12 cellular contexts compared by ENCODE assay signal in genomic region chr7:499853-500485, GRCh38.
"Had no signal": no experiment of that assay in that cellular context is flagged by ENCODE, and none has a peak within 500 bp of the region (broad histone marks: within the 10 kb centered on the region; RNA-seq: fewer than 3 reads in every experiment).

No MANE protein-coding gene starts in this region.

- H3K36me3 Mint-ChIP-seq: natural killer cell treated with Interleukin-12 subunit alpha and Interleukin-12 subunit beta and Interleukin-15 and Interleukin-18, amount 100 ng/mL, for 72 hours; T-cell had no signal

- H3K9me3 ChIP-seq: gastroesophageal sphincter had no signal

- H3K4me1 Mint-ChIP-seq: memory B cell had no signal

- H3K4me3 Mint-ChIP-seq: activated CD4-positive, alpha-beta T cell treated with anti-CD3 and anti-CD28 coated beads for 36 hours; activated CD8-positive, alpha-beta T cell treated with anti-CD3 and anti-CD28 coated beads, Interleukin-2, amount 10 ng/mL, durations not matched to agents 7 days and 5 days; activated naive CD4-positive, alpha-beta T cell treated with anti-CD3 and anti-CD28 coated beads for 36 hours; memory B cell; natural killer cell treated with Interleukin-12 subunit alpha and Interleukin-12 subunit beta and Interleukin-15 and Interleukin-18, amount 100 ng/mL, for 72 hours; T-cell had no signal

- DNase-seq: activated CD4-positive, alpha-beta T cell treated with anti-CD3 and anti-CD28 coated beads for 36 hours; activated CD8-positive, alpha-beta T cell treated with anti-CD3 and anti-CD28 coated beads, Interleukin-2, amount 10 ng/mL, durations not matched to agents 7 days and 5 days; activated naive CD4-positive, alpha-beta T cell treated with anti-CD3 and anti-CD28 coated beads for 36 hours; central memory CD4-positive, alpha-beta T cell; hippocampal formation; T-cell; T1000 had no signal

- H3K27ac ChIP-seq: tibial nerve, VCaP had no signal

- H3K27me3 ChIP-seq: gastroesophageal sphincter, tibial nerve had no signal

- H3K4me3 ChIP-seq: gastroesophageal sphincter, tibial nerve had no signal

- H3K27ac Mint-ChIP-seq: activated CD4-positive, alpha-beta T cell treated with anti-CD3 and anti-CD28 coated beads for 36 hours; activated CD8-positive, alpha-beta T cell treated with anti-CD3 and anti-CD28 coated beads, Interleukin-2, amount 10 ng/mL, durations not matched to agents 7 days and 5 days; activated naive CD4-positive, alpha-beta T cell treated with anti-CD3 and anti-CD28 coated beads for 36 hours; memory B cell; natural killer cell treated with Interleukin-12 subunit alpha and Interleukin-12 subunit beta and Interleukin-15 and Interleukin-18, amount 100 ng/mL, for 72 hours; T-cell had no signal

- ATAC-seq: activated CD4-positive, alpha-beta T cell treated with anti-CD3 and anti-CD28 coated beads for 36 hours; activated CD8-positive, alpha-beta T cell treated with anti-CD3 and anti-CD28 coated beads, Interleukin-2, amount 10 ng/mL, durations not matched to agents 7 days and 5 days; gastroesophageal sphincter; natural killer cell treated with Interleukin-12 subunit alpha and Interleukin-12 subunit beta and Interleukin-15 and Interleukin-18, amount 100 ng/mL, for 72 hours; T-cell had no signal

- H3K9me3 Mint-ChIP-seq: activated naive CD4-positive, alpha-beta T cell treated with anti-CD3 and anti-CD28 coated beads for 36 hours; natural killer cell treated with Interleukin-12 subunit alpha and Interleukin-12 subunit beta and Interleukin-15 and Interleukin-18, amount 100 ng/mL, for 72 hours; T-cell had no signal

- H3K27me3 Mint-ChIP-seq: activated CD4-positive, alpha-beta T cell treated with anti-CD3 and anti-CD28 coated beads for 36 hours; memory B cell; natural killer cell treated with Interleukin-12 subunit alpha and Interleukin-12 subunit beta and Interleukin-15 and Interleukin-18, amount 100 ng/mL, for 72 hours; T-cell had no signal
